ENCODE assay signal across 12 cellular contexts in the genomic region with DNA sequence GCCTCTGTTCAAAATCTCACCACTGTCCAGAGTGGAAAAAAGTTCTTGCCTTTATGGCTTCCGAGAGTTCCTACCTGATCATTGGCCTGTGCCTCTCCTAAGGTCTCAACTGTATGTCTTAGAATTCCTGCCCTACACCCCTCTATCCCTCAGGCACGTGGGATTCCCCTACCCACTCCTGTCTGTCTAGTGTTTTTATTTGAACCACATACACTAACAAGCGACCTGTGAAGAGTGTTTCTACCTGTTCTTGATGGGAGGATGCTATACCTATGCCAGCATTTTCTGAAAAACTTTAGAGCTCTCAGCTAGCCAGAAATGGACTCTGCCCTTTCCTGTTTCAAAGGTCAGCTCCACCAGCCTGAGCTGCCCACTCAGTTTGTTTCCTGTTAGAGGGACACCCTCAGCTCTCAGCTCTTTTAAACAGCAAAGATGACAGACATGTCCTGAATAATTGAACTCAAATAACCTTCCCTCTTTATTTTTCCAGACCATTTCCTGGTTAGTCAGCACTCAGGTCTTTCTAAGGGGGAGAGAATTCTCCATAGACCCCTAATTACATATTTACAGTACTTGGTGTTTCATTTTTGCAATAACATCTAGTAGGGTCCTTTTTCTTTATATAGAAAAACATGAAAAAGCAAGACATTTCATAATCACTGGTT.
DNase-seq lines count a peak whose midpoint lies in the region; ATAC-seq and TF ChIP-seq lines count a peak whose summit lies in the region.
"Had no signal": no experiment of that assay in that cellular context is flagged by ENCODE, and none has a peak within 500 bp of the region (broad histone marks: within the 10 kb centered on the region; RNA-seq: fewer than 3 reads in every experiment).

No MANE protein-coding gene starts in this region.

- H4K20me1 ChIP-seq in PC-3 (ENCODE audit: low read length): no peaks in the 10 kb centered on the region
- no peaks in the 10 kb centered on the region for H4K20me1 ChIP-seq in OCI-LY7 (ENCODE audit: insufficient read depth, low read length)

- peak; percentile 80 for DNase-seq in Caki2 (ENCODE audit: low read depth)
- DNase-seq in PC-3: no peak
- DNase-seq in right atrium auricular region (ENCODE audit: low spot score): no peak
- no peak for DNase-seq in psoas muscle
- no peak for DNase-seq in OCI-M1 (lab: John Stamatoyannopoulos, UW)
- DNase-seq in OCI-LY7 (ENCODE audit: low spot score): no peak
- DNase-seq: activated CD4-positive, alpha-beta memory T cell treated with anti-CD3 and anti-CD28 coated beads, Interleukin-2, amount 10 ng/mL, durations not matched to agents 7 days and 5 days; CD4-positive, CD25-positive, alpha-beta regulatory T cell; NCI-H446 treated with DMSO at 0.1 percent for 48 hours had no signal

- H3F3A ChIP-seq in PC-3 (ENCODE audit: low read length, unreplicated experiment): no peaks in the 10 kb centered on the region

- H3K27me3 ChIP-seq in PC-3 (ENCODE audit: low read length) (no peaks in the 10 kb centered on the region), right atrium auricular region (no peaks in the 10 kb centered on the region), psoas muscle (ENCODE audit: insufficient read depth in 3 of 3, low read length in 2 of 3) (no peaks in the 10 kb centered on the region)

- no peak overlapping the region for H2AFZ ChIP-seq in PC-3 (ENCODE audit: low read length)
- no peak overlapping the region for H2AFZ ChIP-seq in OCI-LY7 (ENCODE audit: low read length)

- TF ChIP-seq CTCF in PC-3 (conservative IDR thresholded peaks at IDR 0.05; ENCODE audit: low read depth, low read length): no peak
- TF ChIP-seq CTCF in right atrium auricular region (IDR thresholded peaks at IDR 0.05): no peak
- TF ChIP-seq CTCF in psoas muscle (IDR thresholded peaks at IDR 0.05): no peak
- TF ChIP-seq CTCF in OCI-LY7 (conservative IDR thresholded peaks at IDR 0.05; ENCODE audit: low read length): no peak

- H3K4me3 ChIP-seq in PC-3 (ENCODE audit: low read length) (no peak overlapping the region), right atrium auricular region (no peak overlapping the region), psoas muscle (no peak overlapping the region), OCI-LY7 (ENCODE audit: low read depth, low read length, poor library complexity, severe bottlenecking) (no peak overlapping the region)

- H3K4me1 ChIP-seq in PC-3 (ENCODE audit: insufficient read depth, low read length) (peaks cover 43% of the 10 kb centered on the region), right atrium auricular region (peaks cover 0 to 42% of the 10 kb centered on the region in 2 donors), psoas muscle (peaks cover 61% of the 10 kb centered on the region), OCI-LY7 (ENCODE audit: insufficient read depth, low read length, poor library complexity, severe bottlenecking) (no peaks in the 10 kb centered on the region)

- H3K79me2 ChIP-seq in PC-3 (ENCODE audit: low read length) (no peaks in the 10 kb centered on the region), OCI-LY7 (ENCODE audit: insufficient read depth, low read depth, low read length) (no peaks in the 10 kb centered on the region)

- POLR2A ChIA-PET in PC-3 (lab: Charles Lee; ENCODE audit: unreplicated experiment): interaction anchor here (0.5 kb wide), 1 partner anchor 76 kb away, joined by 4 read pairs; no protein-coding TSS in a partner anchor
- POLR2A ChIA-PET in OCI-LY7 (lab: Charles Lee): interaction anchor here (0.5 to 0.7 kb wide), 2 partner anchors 51 to 443 kb away, joined by 3 to 5 read pairs; no protein-coding TSS in a partner anchor

- H3K27ac ChIP-seq in PC-3 (ENCODE audit: low read length) (peak overlapping the region; percentile 35; the same call in 1 of the 2 replicates), right atrium auricular region (peak overlapping the region; percentile 23 to 37), psoas muscle (peak overlapping the region; percentile 77), OCI-LY7 (ENCODE audit: low read depth, low read length, poor library complexity, severe bottlenecking) (no peak overlapping the region)

- intact Hi-C loops in PC-3 (cut with micrococcal nuclease): no loop called here
- intact Hi-C loops in psoas muscle (cut with DNase I): no loop called here
- intact Hi-C loops in OCI-LY7 (cut with micrococcal nuclease; ENCODE audit: unreplicated experiment): no loop called here

- no peaks in the 10 kb centered on the region for H3K9me3 ChIP-seq in PC-3 (ENCODE audit: low read length)
- H3K9me3 ChIP-seq in right atrium auricular region: no peaks in the 10 kb centered on the region
- H3K9me3 ChIP-seq in psoas muscle: no peaks in the 10 kb centered on the region
- no peaks in the 10 kb centered on the region for H3K9me3 ChIP-seq in OCI-LY7 (ENCODE audit: low read length)

- BruUV-seq in PC-3 (replicated peaks; lab: Mats Ljungman, UMichigan) (no TSS peak), OCI-LY7 (replicated peaks; lab: Mats Ljungman, UMichigan) (no TSS peak)

- 39 to 65% (median 43%) methylated on average over 3 of the region's 3 CpGs for WGBS in psoas muscle, 3 donors

- in situ Hi-C loops in Caki2 (cut with HindIII; ENCODE audit: low pct_unique_long_range_greater_than_20kb, low sequenced_read_pairs): no loop called here

- ATAC-seq in PC-3: peak; percentile 13; the same call in 1 of the 2 replicates
- ATAC-seq in psoas muscle: peak in 3 of 4 donors; percentile 14 to 27 (median 24)
- ATAC-seq in GM19023 (IDR thresholded peaks at IDR 0.05; ENCODE audit: unreplicated experiment): no peak
- ATAC-seq in activated CD4-positive, CD25-positive, alpha-beta regulatory T cell treated with anti-CD3 and anti-CD28 coated beads, Interleukin-2, amount 50 U/mL, for 24 hours: no peak
- ATAC-seq: sciatic nerve had no signal

- CTCF ChIA-PET in PC-3 (lab: Charles Lee): no interaction called here
- CTCF ChIA-PET in OCI-LY7 (lab: Charles Lee; ENCODE audit: unreplicated experiment): no interaction called here

- H3K4me2 ChIP-seq in PC-3 (ENCODE audit: low read length): peak overlapping the region; percentile 30
- H3K4me2 ChIP-seq in OCI-LY7 (ENCODE audit: low read length): no peak overlapping the region

- no peaks in the 10 kb centered on the region for H3K9me2 ChIP-seq in PC-3 (replicated peaks; ENCODE audit: low read length)
- no peaks in the 10 kb centered on the region for H3K9me2 ChIP-seq in OCI-LY7 (ENCODE audit: insufficient read depth, low read length)

- no peak overlapping the region for H3K9ac ChIP-seq in PC-3 (ENCODE audit: low read length)

- H3K36me3 ChIP-seq in PC-3 (ENCODE audit: low read depth, low read length): no peaks in the 10 kb centered on the region
- no peaks in the 10 kb centered on the region for H3K36me3 ChIP-seq in right atrium auricular region
- H3K36me3 ChIP-seq in psoas muscle (ENCODE audit: insufficient read depth in 1 of 2, low read depth in 1 of 2): no peaks in the 10 kb centered on the region
- no peaks in the 10 kb centered on the region for H3K36me3 ChIP-seq in OCI-LY7 (ENCODE audit: insufficient read depth, low read length)

Comparison
In these comparisons a context has a peak if more than half of its experiments do, and no peak if none do; other contexts are left out.
1. ATAC-seq: peak in PC-3 (single experiment) and psoas muscle (3 of 4); none in GM19023 (single experiment) and activated CD4-positive, CD25-positive, alpha-beta regulatory T cell treated with anti-CD3 and anti-CD28 coated beads, Interleukin-2, amount 50 U/mL, for 24 hours (0 of 2).